Comparison of ENCODE assay signal across 9 cellular contexts in the genomic region with DNA sequence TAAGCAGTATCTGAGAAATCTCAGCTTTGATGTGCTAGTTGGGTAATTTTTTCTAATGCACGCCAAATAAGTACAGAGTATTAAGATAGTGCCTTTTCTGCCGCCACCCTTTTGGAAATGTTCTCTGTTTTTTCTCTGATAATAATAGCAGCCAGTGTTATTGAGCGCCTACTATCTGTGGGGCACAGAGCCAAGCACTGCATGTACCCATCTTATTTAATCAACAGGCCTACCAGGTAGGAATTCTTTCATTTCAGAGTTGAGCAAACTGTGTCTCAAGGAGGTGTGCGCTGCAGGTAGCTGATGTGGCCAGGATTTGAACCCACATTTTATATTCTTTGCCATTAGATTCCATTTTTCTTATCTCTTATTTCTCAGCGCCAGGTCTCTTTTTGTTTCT. TPM values are rescaled to one million over a fixed set of nuclear protein-coding genes. Genes with fewer than 3 reads are reported as not detected.
A peak's percentile ranks its signal among the peaks of the same experiment; 100 is the strongest.
DNase-seq lines count a peak whose midpoint lies in the region; ATAC-seq and TF ChIP-seq lines count a peak whose summit lies in the region.
"Had no signal": no experiment of that assay in that cellular context is flagged by ENCODE, and none has a peak within 500 bp of the region (broad histone marks: within the 10 kb centered on the region; RNA-seq: fewer than 3 reads in every experiment).

No MANE protein-coding gene starts in this region.

- H3K4me1 ChIP-seq in iPS-20b (ENCODE audit: insufficient read depth, low read length) = peaks cover 10% of the 10 kb centered on the region; the same call in 1 of the 2 replicates
- H3K4me1 ChIP-seq in suprapubic skin = peaks cover 65% of the 10 kb centered on the region

- peaks cover 46% of the 10 kb centered on the region for H3K4me1 Mint-ChIP-seq in activated CD4-positive, alpha-beta T cell treated with anti-CD3 and anti-CD28 coated beads, Interleukin-2, amount 10 ng/mL, durations not matched to agents 24 days and 14 days
- peaks cover 54% of the 10 kb centered on the region for H3K4me1 Mint-ChIP-seq in activated naive CD8-positive, alpha-beta T cell treated with anti-CD3 and anti-CD28 coated beads for 36 hours

- H3K9ac ChIP-seq in iPS-20b (ENCODE audit: low read depth, low read length) = peak overlapping the region; percentile 83; the same call in 1 of the 2 replicates

- H3K9me3 Mint-ChIP-seq in activated CD4-positive, alpha-beta T cell treated with anti-CD3 and anti-CD28 coated beads, Interleukin-2, amount 10 ng/mL, durations not matched to agents 24 days and 14 days = no peaks in the 10 kb centered on the region
- no peaks in the 10 kb centered on the region for H3K9me3 Mint-ChIP-seq in activated naive CD8-positive, alpha-beta T cell treated with anti-CD3 and anti-CD28 coated beads for 36 hours

- H3K36me3 Mint-ChIP-seq in activated CD4-positive, alpha-beta T cell treated with anti-CD3 and anti-CD28 coated beads, Interleukin-2, amount 10 ng/mL, durations not matched to agents 24 days and 14 days (ENCODE audit: low read depth) = peaks cover 42% of the 10 kb centered on the region
- H3K36me3 Mint-ChIP-seq in activated naive CD8-positive, alpha-beta T cell treated with anti-CD3 and anti-CD28 coated beads for 36 hours = peaks cover 38% of the 10 kb centered on the region

- no peak for TF ChIP-seq EP300 in suprapubic skin (IDR thresholded peaks at IDR 0.05)

- peak overlapping the region; percentile 45 for H3K27ac Mint-ChIP-seq in activated CD4-positive, alpha-beta T cell treated with anti-CD3 and anti-CD28 coated beads, Interleukin-2, amount 10 ng/mL, durations not matched to agents 24 days and 14 days
- H3K27ac Mint-ChIP-seq in activated naive CD8-positive, alpha-beta T cell treated with anti-CD3 and anti-CD28 coated beads for 36 hours = peak overlapping the region; percentile 18

- DNase-seq in activated CD4-positive, alpha-beta T cell treated with anti-CD3 and anti-CD28 coated beads, Interleukin-2, amount 10 ng/mL, durations not matched to agents 24 days and 14 days = no peak
- DNase-seq in activated CD4-positive, alpha-beta T cell treated with anti-CD3 and anti-CD28 coated beads, Interleukin-2, amount 50 U/mL, for 4 hours = no peak
- DNase-seq in activated naive CD8-positive, alpha-beta T cell treated with anti-CD3 and anti-CD28 coated beads for 36 hours = no peak
- DNase-seq in suprapubic skin (ENCODE audit: low spot score in 2 of 2) (no peak), NCI-H187 (lab: John Stamatoyannopoulos, UW) (no peak)
- DNase-seq: SHP77 had no signal

- H3K4me3 ChIP-seq in iPS-20b (ENCODE audit: low read length) (peak overlapping the region; percentile 79; the same call in 1 of the 2 replicates), suprapubic skin (peak overlapping the region; percentile 91)

- 39% methylated on average over 5 of the region's 5 CpGs for WGBS in suprapubic skin

- no peak for ATAC-seq in activated CD4-positive, CD25-positive, alpha-beta regulatory T cell treated with anti-CD3 and anti-CD28 coated beads, Interleukin-2, amount 50 U/mL, for 24 hours
- no peak for ATAC-seq in GM21723 (IDR thresholded peaks at IDR 0.05; ENCODE audit: unreplicated experiment)

- H3K4me3 Mint-ChIP-seq in activated CD4-positive, alpha-beta T cell treated with anti-CD3 and anti-CD28 coated beads, Interleukin-2, amount 10 ng/mL, durations not matched to agents 24 days and 14 days = peak overlapping the region; percentile 95
- H3K4me3 Mint-ChIP-seq in activated naive CD8-positive, alpha-beta T cell treated with anti-CD3 and anti-CD28 coated beads for 36 hours = peak overlapping the region; percentile 100

- no peaks in the 10 kb centered on the region for H3K27me3 Mint-ChIP-seq in activated CD4-positive, alpha-beta T cell treated with anti-CD3 and anti-CD28 coated beads, Interleukin-2, amount 10 ng/mL, durations not matched to agents 24 days and 14 days
- H3K27me3 Mint-ChIP-seq in activated naive CD8-positive, alpha-beta T cell treated with anti-CD3 and anti-CD28 coated beads for 36 hours = no peaks in the 10 kb centered on the region

- H3K36me3 ChIP-seq in iPS-20b (ENCODE audit: insufficient read depth, low read depth, low read length) (peaks cover 53% of the 10 kb centered on the region), suprapubic skin (peaks cover 53% of the 10 kb centered on the region)

- H3K27me3 ChIP-seq in iPS-20b (ENCODE audit: insufficient read depth, low read length) = no peaks in the 10 kb centered on the region
- no peaks in the 10 kb centered on the region for H3K27me3 ChIP-seq in suprapubic skin

- no peak for TF ChIP-seq POLR2A in suprapubic skin (IDR thresholded peaks at IDR 0.05)

- TF ChIP-seq CTCF in suprapubic skin (IDR thresholded peaks at IDR 0.05) = no peak

- intact Hi-C loops in activated CD4-positive, alpha-beta T cell treated with anti-CD3 and anti-CD28 coated beads, Interleukin-2, amount 10 ng/mL, durations not matched to agents 24 days and 14 days (cut with micrococcal nuclease) = no loop called here

- H3K9me3 ChIP-seq in iPS-20b (ENCODE audit: insufficient read depth, low read depth, low read length) (no peaks in the 10 kb centered on the region), suprapubic skin (no peaks in the 10 kb centered on the region)

- no peak overlapping the region for H3K27ac ChIP-seq in iPS-20b (ENCODE audit: low read length)
- no peak overlapping the region for H3K27ac ChIP-seq in suprapubic skin

RNA-seq across cellular contexts. Expression of a gene that starts 1.4 kb away (rescaled TPM):
- total RNA-seq in activated CD4-positive, alpha-beta T cell treated with anti-CD3 and anti-CD28 coated beads, Interleukin-2, amount 10 ng/mL, durations not matched to agents 24 days and 14 days = 44.7 and 45.4 TPM in 2 replicates
- 10 to 100 TPM; 37.1 to 39.5 TPM for total RNA-seq in activated naive CD8-positive, alpha-beta T cell treated with anti-CD3 and anti-CD28 coated beads for 36 hours
- 100 to 1,000 TPM in 1 of 4 donors, 10 to 100 TPM in 3; 80.1 to 104 (median 82.9) TPM for total RNA-seq in suprapubic skin

RNA-seq across cellular contexts. Expression of a gene that starts 21.5 kb away (rescaled TPM):
- 390 and 394 TPM in 2 replicates for total RNA-seq in activated CD4-positive, alpha-beta T cell treated with anti-CD3 and anti-CD28 coated beads, Interleukin-2, amount 10 ng/mL, durations not matched to agents 24 days and 14 days
- total RNA-seq in activated naive CD8-positive, alpha-beta T cell treated with anti-CD3 and anti-CD28 coated beads for 36 hours = 100 to 1,000 TPM; 341 to 345 TPM
- total RNA-seq in suprapubic skin = 100 to 1,000 TPM in 1 of 4 donors, 10 to 100 TPM in 3; 82.8 to 128 (median 88.5) TPM

RNA-seq across cellular contexts. Expression of a gene that starts 28.4 kb away (rescaled TPM):
- total RNA-seq in activated CD4-positive, alpha-beta T cell treated with anti-CD3 and anti-CD28 coated beads, Interleukin-2, amount 10 ng/mL, durations not matched to agents 24 days and 14 days = 8.0 and 9.0 TPM in 2 replicates
- total RNA-seq in activated naive CD8-positive, alpha-beta T cell treated with anti-CD3 and anti-CD28 coated beads for 36 hours = 10 to 100 TPM; 10.9 to 12.0 TPM
- 10 to 100 TPM in 1 of 4 donors, 1 to 10 TPM in 3; 6.2 to 18.3 (median 8.5) TPM for total RNA-seq in suprapubic skin

RNA-seq across cellular contexts. Expression of a gene that starts 32.9 kb away (rescaled TPM):
- total RNA-seq in activated CD4-positive, alpha-beta T cell treated with anti-CD3 and anti-CD28 coated beads, Interleukin-2, amount 10 ng/mL, durations not matched to agents 24 days and 14 days = 32.7 and 33.0 TPM in 2 replicates
- total RNA-seq in activated naive CD8-positive, alpha-beta T cell treated with anti-CD3 and anti-CD28 coated beads for 36 hours = 10 to 100 TPM; 39.9 to 42.3 TPM
- total RNA-seq in suprapubic skin = 10 to 100 TPM; 16.3 to 27.1 (median 20.2) TPM

RNA-seq across cellular contexts. Expression of a gene that starts 35.6 kb away (rescaled TPM):
- 38.3 and 39.1 TPM in 2 replicates for total RNA-seq in activated CD4-positive, alpha-beta T cell treated with anti-CD3 and anti-CD28 coated beads, Interleukin-2, amount 10 ng/mL, durations not matched to agents 24 days and 14 days
- 10 to 100 TPM; 29.6 to 30.6 TPM for total RNA-seq in activated naive CD8-positive, alpha-beta T cell treated with anti-CD3 and anti-CD28 coated beads for 36 hours
- total RNA-seq in suprapubic skin = 10 to 100 TPM; 15.0 to 27.9 (median 22.3) TPM
